ENCODE assay signal across 8 cellular contexts in the genomic region with DNA sequence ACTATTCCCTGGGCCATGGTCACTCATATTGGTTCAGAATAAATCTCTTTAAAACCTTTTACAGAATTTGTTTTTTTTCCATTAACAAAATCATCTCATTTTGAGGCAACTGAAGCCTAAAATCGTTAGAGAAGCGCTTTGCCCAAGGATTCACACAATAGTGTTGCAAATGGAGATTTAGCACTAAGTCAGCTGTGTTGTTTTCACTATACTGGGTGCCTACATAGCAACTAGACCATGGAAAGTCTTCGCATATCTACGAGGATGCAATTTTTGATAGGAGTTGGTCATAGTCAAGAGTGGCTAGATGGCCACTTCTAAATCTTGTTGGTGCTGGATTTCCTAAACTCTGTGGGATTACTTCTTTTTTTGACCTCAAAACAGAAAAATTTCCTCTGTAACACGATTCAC. TPM values are rescaled to one million over a fixed set of nuclear protein-coding genes. Genes with fewer than 3 reads are reported as not detected.
DNase-seq lines count a peak whose midpoint lies in the region; ATAC-seq and TF ChIP-seq lines count a peak whose summit lies in the region.

No MANE protein-coding gene starts in this region.

- WGBS in sigmoid colon, 2 donors: 74% methylated on average over 5 of the region's 5 CpGs

- BruUV-seq in PC-9 (replicated peaks; lab: Mats Ljungman, UMichigan): TSS peak; percentile 82

- H3K79me2 ChIP-seq in DND-41 (ENCODE audit: insufficient read depth, low read length) (peaks cover 43% of the 10 kb centered on the region), PC-9 (ENCODE audit: low read depth) (peaks cover 41% of the 10 kb centered on the region)

- intact Hi-C loops in PC-9 (cut with micrococcal nuclease; ENCODE audit: unreplicated experiment) (loop anchor here (2.0 kb wide), 1 partner anchor 49 kb away; a partner anchor contains a TSS), sigmoid colon (cut with DNase I) (loop anchor here (5.0 kb wide), 2 partner anchors 41 to 241 kb away; a partner anchor contains a TSS)

- H2AFZ ChIP-seq in DND-41 (ENCODE audit: low read depth, low read length) (peak overlapping the region; percentile 73), PC-9 (peak overlapping the region; percentile 80; the same call in 1 of the 2 replicates)

- TF ChIP-seq POLR2A in sigmoid colon (IDR thresholded peaks at IDR 0.05): no peak

- no peaks in the 10 kb centered on the region for H3K9me2 ChIP-seq in PC-9 (ENCODE audit: insufficient read depth)

- H3K4me1 ChIP-seq in DND-41 (ENCODE audit: insufficient read depth, low read length) (peaks cover 28% of the 10 kb centered on the region), PC-9 (replicated peaks; ENCODE audit: insufficient read depth) (peaks cover 40% of the 10 kb centered on the region), sigmoid colon (peaks cover 0 to 13% (median 10%) of the 10 kb centered on the region in 4 donors)

- POLR2A ChIA-PET in PC-9 (lab: Charles Lee; ENCODE audit: unreplicated experiment): no interaction called here

- H3K27me3 Mint-ChIP-seq in activated T-cell treated with anti-CD3 and anti-CD28 coated beads, Interleukin-2, amount 50 U/mL, for 72 hours (ENCODE audit: low read depth): no peaks in the 10 kb centered on the region

- H4K20me1 ChIP-seq in DND-41 (ENCODE audit: insufficient read depth, low read length) (no peaks in the 10 kb centered on the region; the same call in 1 of the 2 replicates), PC-9 (ENCODE audit: insufficient read depth) (no peaks in the 10 kb centered on the region)

- H3K27ac Mint-ChIP-seq in activated T-cell treated with anti-CD3 and anti-CD28 coated beads, Interleukin-2, amount 50 U/mL, for 72 hours: no peak overlapping the region

- H3K9me3 Mint-ChIP-seq in activated T-cell treated with anti-CD3 and anti-CD28 coated beads, Interleukin-2, amount 50 U/mL, for 72 hours: no peaks in the 10 kb centered on the region

- no peak for TF ChIP-seq CTCF in DND-41 (IDR thresholded peaks at IDR 0.05; ENCODE audit: borderline replicate concordance, extremely low read depth, low read length, poor library complexity, severe bottlenecking)
- TF ChIP-seq CTCF in PC-9 (conservative IDR thresholded peaks at IDR 0.05): no peak
- no peak for TF ChIP-seq CTCF in fibroblast of the aortic adventitia (IDR thresholded peaks at IDR 0.05; ENCODE audit: insufficient read depth, low read length)
- TF ChIP-seq CTCF in sigmoid colon (IDR thresholded peaks at IDR 0.05): no peak

- H3K4me3 ChIP-seq in DND-41 (ENCODE audit: low read depth in 1 of 2, low read length in 2 of 2) (peak overlapping the region; percentile 10 to 67; a peak in 3 of 4 replicates), PC-9 (peak overlapping the region; percentile 87), fibroblast of the aortic adventitia (ENCODE audit: low read depth, low read length) (peak overlapping the region; percentile 43), sigmoid colon (peak overlapping the region; percentile 76 to 84 (median 78))

- peaks cover 8% of the 10 kb centered on the region for H3K4me1 Mint-ChIP-seq in activated T-cell treated with anti-CD3 and anti-CD28 coated beads, Interleukin-2, amount 50 U/mL, for 72 hours (ENCODE audit: low read depth)

- H3F3A ChIP-seq in PC-9 (ENCODE audit: insufficient read depth, low read depth): peaks cover 26% of the 10 kb centered on the region

- DNase-seq in DND-41 (no peak), PC-9 (no peak), fibroblast of the aortic adventitia (ENCODE audit: low read depth) (no peak), sigmoid colon (no peak), dermis blood vessel endothelial cell (no peak), D341Med (ENCODE audit: low spot score) (no peak), CD1c-positive myeloid dendritic cell (ENCODE audit: extremely low spot score) (no peak)
- no peak for DNase-seq in activated T-cell treated with anti-CD3 and anti-CD28 coated beads, Interleukin-2, amount 50 U/mL, for 72 hours

- no peaks in the 10 kb centered on the region; the same call in 1 of the 2 replicates for H3K36me3 ChIP-seq in DND-41 (ENCODE audit: insufficient read depth, low read length)
- H3K36me3 ChIP-seq in PC-9 (ENCODE audit: low read depth): no peaks in the 10 kb centered on the region
- no peaks in the 10 kb centered on the region for H3K36me3 ChIP-seq in sigmoid colon

- H3K36me3 Mint-ChIP-seq in activated T-cell treated with anti-CD3 and anti-CD28 coated beads, Interleukin-2, amount 50 U/mL, for 72 hours (ENCODE audit: insufficient read depth in 2 of 2): no peaks in the 10 kb centered on the region

- H3K27me3 ChIP-seq in DND-41 (ENCODE audit: insufficient read depth, low read length, poor library complexity) (no peaks in the 10 kb centered on the region), PC-9 (ENCODE audit: insufficient read depth, low read depth) (no peaks in the 10 kb centered on the region), sigmoid colon (no peaks in the 10 kb centered on the region)

- ATAC-seq in DND-41 (ENCODE audit: insufficient read depth, low read depth): peak; percentile 2; the same call in 2 of the 3 replicates
- no peak for ATAC-seq in activated T-cell treated with anti-CD3 and anti-CD28 coated beads, Interleukin-2, amount 50 U/mL, for 72 hours (replicated peaks in 1 of 2)

- H3K27ac ChIP-seq in DND-41 (ENCODE audit: low read length): peak overlapping the region; percentile 85
- peak overlapping the region; percentile 65 for H3K27ac ChIP-seq in PC-9
- peak overlapping the region; percentile 88 to 95 (median 92) for H3K27ac ChIP-seq in sigmoid colon

- no peak overlapping the region for H3K4me3 Mint-ChIP-seq in activated T-cell treated with anti-CD3 and anti-CD28 coated beads, Interleukin-2, amount 50 U/mL, for 72 hours

- no peak for TF ChIP-seq EP300 in sigmoid colon (IDR thresholded peaks at IDR 0.05)

- H3K9ac ChIP-seq in DND-41 (ENCODE audit: low read depth, low read length): peak overlapping the region; percentile 78

- CTCF ChIA-PET in PC-9 (lab: Charles Lee): no interaction called here

- H3K4me2 ChIP-seq in DND-41 (ENCODE audit: insufficient read depth, low read length): peak overlapping the region; percentile 76
- H3K4me2 ChIP-seq in PC-9: peak overlapping the region; percentile 95

- no peaks in the 10 kb centered on the region for H3K9me3 ChIP-seq in DND-41 (ENCODE audit: insufficient read depth, low read length, severe bottlenecking)
- no peaks in the 10 kb centered on the region; the same call in 1 of the 2 replicates for H3K9me3 ChIP-seq in PC-9 (ENCODE audit: insufficient read depth, low read depth)
- H3K9me3 ChIP-seq in sigmoid colon: no peaks in the 10 kb centered on the region

RNA-seq across cellular contexts. Expression of a gene that starts 0.5 kb away (rescaled TPM):
- total RNA-seq in PC-9 (2021) (34.1 and 47.7 TPM in 2 replicates), fibroblast of the aortic adventitia (ENCODE audit: low replicate concordance) (30.7 and 41.7 TPM in 2 replicates), sigmoid colon (10 to 100 TPM; 24.0 to 31.0 (median 30.8) TPM), dermis blood vessel endothelial cell (34.1 and 43.4 TPM in 2 replicates)
- polyA plus RNA-seq in sigmoid colon: 10 to 100 TPM; 19.3 to 31.0 (median 24.6) TPM
- total RNA-seq in activated T-cell treated with anti-CD3 and anti-CD28 coated beads, Interleukin-2, amount 50 U/mL, for 72 hours: 10 to 100 TPM; 67.5 to 68.3 TPM

RNA-seq across cellular contexts. Expression of a gene that starts 41.5 kb away (rescaled TPM):
- total RNA-seq in PC-9 (2021) (6.0 and 6.7 TPM in 2 replicates), fibroblast of the aortic adventitia (ENCODE audit: low replicate concordance) (7.0 and 12.3 TPM in 2 replicates), sigmoid colon (10 to 100 TPM in 3 of 4 donors, 1 to 10 TPM in 1; 8.9 to 23.0 (median 14.1) TPM), dermis blood vessel endothelial cell (18.4 and 19.6 TPM in 2 replicates)
- polyA plus RNA-seq in sigmoid colon: 1 to 10 TPM in 1 of 3 donors, under 1 TPM in 2; 0.60 to 2.7 (median 0.92) TPM
- 1 to 10 TPM; 1.4 to 4.5 TPM for total RNA-seq in activated T-cell treated with anti-CD3 and anti-CD28 coated beads, Interleukin-2, amount 50 U/mL, for 72 hours

RNA-seq across cellular contexts. Expression of a gene that starts 47.6 kb away (rescaled TPM):
- total RNA-seq in PC-9 (2021) (54.4 and 66.8 TPM in 2 replicates), fibroblast of the aortic adventitia (ENCODE audit: low replicate concordance) (46.0 and 72.8 TPM in 2 replicates), sigmoid colon (10 to 100 TPM; 36.7 to 43.2 (median 39.2) TPM), dermis blood vessel endothelial cell (45.8 and 70.7 TPM in 2 replicates)
- 10 to 100 TPM in 1 of 3 donors, 1 to 10 TPM in 2; 2.5 to 14.8 (median 3.0) TPM for polyA plus RNA-seq in sigmoid colon
- total RNA-seq in activated T-cell treated with anti-CD3 and anti-CD28 coated beads, Interleukin-2, amount 50 U/mL, for 72 hours: 10 to 100 TPM; 62.7 to 66.9 TPM
